Comparison of ENCODE assay signal across 8 cellular contexts in the genomic region with DNA sequence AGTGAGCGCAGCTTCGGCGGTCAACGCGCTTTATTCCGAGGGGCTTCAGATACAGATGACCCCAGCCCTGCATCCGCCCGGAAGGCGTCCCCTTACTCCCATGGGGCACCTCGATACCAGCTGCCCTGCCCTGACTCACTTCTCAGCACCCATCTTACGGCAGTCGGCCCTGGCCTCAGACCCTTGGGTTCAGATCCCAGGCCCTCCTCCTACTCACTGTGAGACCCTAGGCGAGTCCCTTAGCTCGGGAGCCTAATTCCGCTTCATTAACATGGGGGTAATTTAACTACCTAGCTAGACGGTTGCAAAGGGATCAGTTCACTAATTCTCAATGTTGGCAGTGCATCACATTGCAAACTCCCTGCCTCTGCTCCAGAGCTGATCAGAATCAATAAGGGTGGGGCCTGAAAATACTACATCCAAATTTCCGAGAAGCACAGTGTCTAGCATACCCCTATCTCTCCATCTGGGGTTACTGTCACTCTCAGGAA. TPM values are rescaled to one million over a fixed set of nuclear protein-coding genes. Genes with fewer than 3 reads are reported as not detected.
DNase-seq lines count a peak whose midpoint lies in the region; ATAC-seq, FAIRE-seq and TF ChIP-seq lines count a peak whose summit lies in the region.

No MANE protein-coding gene starts in this region.

- CTCF ChIA-PET in activated naive CD4-positive, alpha-beta T cell treated with anti-CD3 and anti-CD28 coated beads for 36 hours (lab: Charles Lee), result interaction anchor here (0.7 to 4.1 kb wide), 12 partner anchors 9 to 171 kb away, joined by 3 to 21 read pairs (median 4); partner anchors contain the start of genes FAM222B and TLCD1

- H3K27ac ChIP-seq in adrenal gland, result peak overlapping the region; percentile 76 to 98 (median 95)
- peak overlapping the region; percentile 90 to 97 for H3K27ac ChIP-seq in kidney (ENCODE audit: low read depth in 2 of 2, low read length in 2 of 2)
- H3K27ac ChIP-seq in substantia nigra (ENCODE audit: low read depth, low read length, poor library complexity, severe bottlenecking), result peak overlapping the region; percentile 79

- WGBS in adrenal gland, 4 donors, result 5 to 8% (median 6%) methylated on average over 10 to 17 of the region's 17 CpGs

- H3K36me3 ChIP-seq in adrenal gland (replicated peaks in 1 of 2) (no peaks in the 10 kb centered on the region), kidney (ENCODE audit: control insufficient read depth in 1 of 2, insufficient read depth in 2 of 2, low read length in 2 of 2) (no peaks in the 10 kb centered on the region)

- no peaks in the 10 kb centered on the region for H3K9me3 Mint-ChIP-seq in activated naive CD4-positive, alpha-beta T cell treated with anti-CD3 and anti-CD28 coated beads for 36 hours

- DNase-seq in activated naive CD4-positive, alpha-beta T cell treated with anti-CD3 and anti-CD28 coated beads for 36 hours, result peak; percentile 53
- no peak for DNase-seq in activated naive CD4-positive, alpha-beta T cell (lab: John Stamatoyannopoulos, UW)
- DNase-seq in adrenal gland, result peak in 3 of 7 donors; percentile 36 to 63 (median 38)
- DNase-seq in kidney, result no peak
- peak in 5 of 49 donors; percentile 23 to 54 (median 40) for DNase-seq in substantia nigra (lab: John Stamatoyannopoulos, UW)
- no peak for DNase-seq in NCI-H2081 (lab: John Stamatoyannopoulos, UW)

- H3K27me3 Mint-ChIP-seq in activated naive CD4-positive, alpha-beta T cell treated with anti-CD3 and anti-CD28 coated beads for 36 hours (ENCODE audit: low read depth), result no peaks in the 10 kb centered on the region

- peak overlapping the region; percentile 93 for H3K27ac Mint-ChIP-seq in activated naive CD4-positive, alpha-beta T cell treated with anti-CD3 and anti-CD28 coated beads for 36 hours

- peaks cover 36% of the 10 kb centered on the region for H3K36me3 Mint-ChIP-seq in activated naive CD4-positive, alpha-beta T cell treated with anti-CD3 and anti-CD28 coated beads for 36 hours (ENCODE audit: low read depth)

- H3K27me3 ChIP-seq in adrenal gland, result no peaks in the 10 kb centered on the region

- ATAC-seq in GM21619 (IDR thresholded peaks at IDR 0.05; ENCODE audit: unreplicated experiment) (no peak), HG03520 (IDR thresholded peaks at IDR 0.05; ENCODE audit: unreplicated experiment) (no peak)

- TF ChIP-seq POLR2A in adrenal gland (IDR thresholded peaks at IDR 0.05), result no peak

- H3K4me1 Mint-ChIP-seq in activated naive CD4-positive, alpha-beta T cell treated with anti-CD3 and anti-CD28 coated beads for 36 hours (ENCODE audit: low read depth), result peaks cover 69% of the 10 kb centered on the region

- H3K4me3 Mint-ChIP-seq in activated naive CD4-positive, alpha-beta T cell treated with anti-CD3 and anti-CD28 coated beads for 36 hours, result peak overlapping the region; percentile 94

- H3K4me1 ChIP-seq in adrenal gland (replicated peaks in 1 of 2) (peaks cover 7 to 49% of the 10 kb centered on the region in 2 donors), kidney (ENCODE audit: control insufficient read depth in 1 of 2, insufficient read depth in 1 of 2, low read depth in 1 of 2, low read length in 2 of 2) (peaks cover 19 to 27% of the 10 kb centered on the region in 2 donors)

- intact Hi-C loops in activated naive CD4-positive, alpha-beta T cell treated with anti-CD3 and anti-CD28 coated beads for 36 hours (cut with micrococcal nuclease), result loop anchor here (1.0 to 10.0 kb wide), 10 partner anchors 19 to 237 kb away; partner anchors contain the start of genes FAM222B and NEK8
- intact Hi-C loops in adrenal gland (cut with DNase I), result loop anchor here in 1 of 2 donors (5.0 kb wide), 2 partner anchors 36 to 136 kb away; no protein-coding TSS in a partner anchor
- intact Hi-C loops in kidney (cut with DNase I), result no loop called here

- TF ChIP-seq CTCF in adrenal gland (IDR thresholded peaks at IDR 0.05) (no peak), kidney (IDR thresholded peaks at IDR 0.05; ENCODE audit: borderline replicate concordance, extremely low read depth, insufficient read depth) (no peak)

- H3K4me3 ChIP-seq in adrenal gland (peak overlapping the region; percentile 3 to 96 (median 95)), kidney (ENCODE audit: low read length in 2 of 2) (peak overlapping the region; percentile 72 to 87)

- peak overlapping the region; percentile 94 to 99 for H3K9ac ChIP-seq in kidney (ENCODE audit: low read length in 2 of 2)

- FAIRE-seq in kidney (lab: Jason Lieb, UNC), result no peak

- H3K9me3 ChIP-seq in adrenal gland (replicated peaks in 1 of 3) (no peaks in the 10 kb centered on the region), kidney (ENCODE audit: control insufficient read depth in 1 of 2, low read length in 2 of 2) (no peaks in the 10 kb centered on the region)

RNA-seq across cellular contexts. Expression of gene FLOT2, which starts 0.3 kb away (rescaled TPM):
- total RNA-seq in activated naive CD4-positive, alpha-beta T cell treated with anti-CD3 and anti-CD28 coated beads for 36 hours, result 10 to 100 TPM; 66.0 to 71.5 TPM
- total RNA-seq in adrenal gland (100 to 1,000 TPM in 2 of 8 donors, 10 to 100 TPM in 6; 48.4 to 193 (median 86.5) TPM), kidney (260 TPM)
- polyA plus RNA-seq in adrenal gland (10 to 100 TPM; 36.8 to 43.3 (median 43.1) TPM), kidney (ENCODE audit: insufficient read depth, low read depth, low replicate concordance) (200 TPM)

RNA-seq across cellular contexts. Expression of gene DHRS13, which starts 5.1 kb away (rescaled TPM):
- 10 to 100 TPM; 20.1 to 20.9 TPM for total RNA-seq in activated naive CD4-positive, alpha-beta T cell treated with anti-CD3 and anti-CD28 coated beads for 36 hours
- total RNA-seq in adrenal gland, result 10 to 100 TPM in 7 of 8 donors, 1 to 10 TPM in 1; 4.4 to 23.5 (median 14.7) TPM
- polyA plus RNA-seq in adrenal gland, result 10 to 100 TPM in 2 of 3 donors, 1 to 10 TPM in 1; 8.9 to 15.4 (median 10.5) TPM
- total RNA-seq in kidney, result 29.5 TPM
- polyA plus RNA-seq in kidney (ENCODE audit: insufficient read depth, low read depth, low replicate concordance), result 21.6 TPM

RNA-seq across cellular contexts. Expression of gene ERAL1, which starts 43.0 kb away (rescaled TPM):
- 10 to 100 TPM; 51.2 to 60.4 TPM for total RNA-seq in activated naive CD4-positive, alpha-beta T cell treated with anti-CD3 and anti-CD28 coated beads for 36 hours
- total RNA-seq in adrenal gland (10 to 100 TPM; 45.0 to 62.1 (median 55.1) TPM), kidney (29.5 TPM)
- polyA plus RNA-seq in adrenal gland (10 to 100 TPM; 44.0 to 80.8 (median 60.9) TPM), kidney (ENCODE audit: insufficient read depth, low read depth, low replicate concordance) (71.6 TPM)

RNA-seq across cellular contexts. Expression of gene PHF12, which starts 53.5 kb away (rescaled TPM):
- 10 to 100 TPM; 52.8 to 56.7 TPM for total RNA-seq in activated naive CD4-positive, alpha-beta T cell treated with anti-CD3 and anti-CD28 coated beads for 36 hours
- total RNA-seq in adrenal gland (10 to 100 TPM; 19.6 to 47.9 (median 35.0) TPM), kidney (50.4 TPM)
- polyA plus RNA-seq in adrenal gland (10 to 100 TPM; 16.2 to 22.7 (median 18.7) TPM), kidney (ENCODE audit: insufficient read depth, low read depth, low replicate concordance) (8.8 TPM)

RNA-seq across cellular contexts. Expression of gene FAM222B, which starts 55.2 kb away (rescaled TPM):
- 10 to 100 TPM; 11.2 TPM for total RNA-seq in activated naive CD4-positive, alpha-beta T cell treated with anti-CD3 and anti-CD28 coated beads for 36 hours
- total RNA-seq in adrenal gland (10 to 100 TPM in 6 of 8 donors, 1 to 10 TPM in 2; 5.5 to 18.3 (median 15.6) TPM), kidney (31.0 TPM)
- polyA plus RNA-seq in adrenal gland (10 to 100 TPM in 2 of 3 donors, 1 to 10 TPM in 1; 4.9 to 16.4 (median 10.6) TPM), kidney (ENCODE audit: insufficient read depth, low read depth, low replicate concordance) (13.0 TPM)
